ENCODE assay signal across 1 cellular context in the genomic region with DNA sequence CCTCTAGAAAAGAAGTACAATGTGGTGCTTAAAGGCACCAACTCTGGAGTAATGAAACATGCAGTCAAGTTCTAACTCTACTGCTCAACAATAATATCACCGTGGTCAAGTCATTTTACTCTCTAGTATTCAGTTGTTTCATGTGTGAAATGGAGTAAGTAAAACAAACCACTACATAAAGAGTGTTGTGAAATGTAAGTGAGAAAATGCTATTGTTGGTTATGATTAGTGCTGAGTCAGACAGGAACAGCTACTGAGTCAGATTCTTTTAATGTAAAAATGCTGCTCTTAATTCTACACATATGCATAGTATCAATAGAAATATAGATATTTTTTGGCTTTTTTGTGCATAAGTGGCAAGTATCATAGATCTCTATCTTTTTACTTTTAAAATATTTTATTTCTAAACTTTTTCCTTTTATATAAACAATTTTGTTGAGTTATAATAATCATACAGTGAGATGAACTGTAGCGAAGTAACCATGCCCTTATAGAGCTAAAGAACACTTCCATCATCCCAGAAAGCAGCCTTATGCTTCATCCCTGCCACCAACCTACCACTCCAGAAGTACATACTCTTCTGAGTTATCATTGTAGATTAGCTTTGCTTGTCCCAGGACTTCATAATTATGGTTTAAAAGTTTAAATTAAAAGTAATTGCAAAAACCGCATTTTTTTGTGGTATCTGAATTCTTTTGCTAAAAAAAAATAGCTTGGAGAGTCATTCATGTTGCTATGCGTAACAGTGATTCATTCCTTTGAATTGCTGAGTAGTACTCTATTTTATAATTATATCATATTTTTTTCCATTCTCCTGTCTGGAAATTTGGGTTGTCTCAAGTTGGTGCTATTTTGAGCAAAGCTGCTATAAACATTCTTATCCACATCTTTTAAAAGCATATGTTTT.
TF ChIP-seq lines count a peak whose summit lies in the region.

No MANE protein-coding gene starts in this region.

TF ChIP-seq in GM23338, 12 proteins besides CTCF, POLR2A, EP300 and RAD21 (continued from another document):
- TF ChIP-seq, protein P1, sequence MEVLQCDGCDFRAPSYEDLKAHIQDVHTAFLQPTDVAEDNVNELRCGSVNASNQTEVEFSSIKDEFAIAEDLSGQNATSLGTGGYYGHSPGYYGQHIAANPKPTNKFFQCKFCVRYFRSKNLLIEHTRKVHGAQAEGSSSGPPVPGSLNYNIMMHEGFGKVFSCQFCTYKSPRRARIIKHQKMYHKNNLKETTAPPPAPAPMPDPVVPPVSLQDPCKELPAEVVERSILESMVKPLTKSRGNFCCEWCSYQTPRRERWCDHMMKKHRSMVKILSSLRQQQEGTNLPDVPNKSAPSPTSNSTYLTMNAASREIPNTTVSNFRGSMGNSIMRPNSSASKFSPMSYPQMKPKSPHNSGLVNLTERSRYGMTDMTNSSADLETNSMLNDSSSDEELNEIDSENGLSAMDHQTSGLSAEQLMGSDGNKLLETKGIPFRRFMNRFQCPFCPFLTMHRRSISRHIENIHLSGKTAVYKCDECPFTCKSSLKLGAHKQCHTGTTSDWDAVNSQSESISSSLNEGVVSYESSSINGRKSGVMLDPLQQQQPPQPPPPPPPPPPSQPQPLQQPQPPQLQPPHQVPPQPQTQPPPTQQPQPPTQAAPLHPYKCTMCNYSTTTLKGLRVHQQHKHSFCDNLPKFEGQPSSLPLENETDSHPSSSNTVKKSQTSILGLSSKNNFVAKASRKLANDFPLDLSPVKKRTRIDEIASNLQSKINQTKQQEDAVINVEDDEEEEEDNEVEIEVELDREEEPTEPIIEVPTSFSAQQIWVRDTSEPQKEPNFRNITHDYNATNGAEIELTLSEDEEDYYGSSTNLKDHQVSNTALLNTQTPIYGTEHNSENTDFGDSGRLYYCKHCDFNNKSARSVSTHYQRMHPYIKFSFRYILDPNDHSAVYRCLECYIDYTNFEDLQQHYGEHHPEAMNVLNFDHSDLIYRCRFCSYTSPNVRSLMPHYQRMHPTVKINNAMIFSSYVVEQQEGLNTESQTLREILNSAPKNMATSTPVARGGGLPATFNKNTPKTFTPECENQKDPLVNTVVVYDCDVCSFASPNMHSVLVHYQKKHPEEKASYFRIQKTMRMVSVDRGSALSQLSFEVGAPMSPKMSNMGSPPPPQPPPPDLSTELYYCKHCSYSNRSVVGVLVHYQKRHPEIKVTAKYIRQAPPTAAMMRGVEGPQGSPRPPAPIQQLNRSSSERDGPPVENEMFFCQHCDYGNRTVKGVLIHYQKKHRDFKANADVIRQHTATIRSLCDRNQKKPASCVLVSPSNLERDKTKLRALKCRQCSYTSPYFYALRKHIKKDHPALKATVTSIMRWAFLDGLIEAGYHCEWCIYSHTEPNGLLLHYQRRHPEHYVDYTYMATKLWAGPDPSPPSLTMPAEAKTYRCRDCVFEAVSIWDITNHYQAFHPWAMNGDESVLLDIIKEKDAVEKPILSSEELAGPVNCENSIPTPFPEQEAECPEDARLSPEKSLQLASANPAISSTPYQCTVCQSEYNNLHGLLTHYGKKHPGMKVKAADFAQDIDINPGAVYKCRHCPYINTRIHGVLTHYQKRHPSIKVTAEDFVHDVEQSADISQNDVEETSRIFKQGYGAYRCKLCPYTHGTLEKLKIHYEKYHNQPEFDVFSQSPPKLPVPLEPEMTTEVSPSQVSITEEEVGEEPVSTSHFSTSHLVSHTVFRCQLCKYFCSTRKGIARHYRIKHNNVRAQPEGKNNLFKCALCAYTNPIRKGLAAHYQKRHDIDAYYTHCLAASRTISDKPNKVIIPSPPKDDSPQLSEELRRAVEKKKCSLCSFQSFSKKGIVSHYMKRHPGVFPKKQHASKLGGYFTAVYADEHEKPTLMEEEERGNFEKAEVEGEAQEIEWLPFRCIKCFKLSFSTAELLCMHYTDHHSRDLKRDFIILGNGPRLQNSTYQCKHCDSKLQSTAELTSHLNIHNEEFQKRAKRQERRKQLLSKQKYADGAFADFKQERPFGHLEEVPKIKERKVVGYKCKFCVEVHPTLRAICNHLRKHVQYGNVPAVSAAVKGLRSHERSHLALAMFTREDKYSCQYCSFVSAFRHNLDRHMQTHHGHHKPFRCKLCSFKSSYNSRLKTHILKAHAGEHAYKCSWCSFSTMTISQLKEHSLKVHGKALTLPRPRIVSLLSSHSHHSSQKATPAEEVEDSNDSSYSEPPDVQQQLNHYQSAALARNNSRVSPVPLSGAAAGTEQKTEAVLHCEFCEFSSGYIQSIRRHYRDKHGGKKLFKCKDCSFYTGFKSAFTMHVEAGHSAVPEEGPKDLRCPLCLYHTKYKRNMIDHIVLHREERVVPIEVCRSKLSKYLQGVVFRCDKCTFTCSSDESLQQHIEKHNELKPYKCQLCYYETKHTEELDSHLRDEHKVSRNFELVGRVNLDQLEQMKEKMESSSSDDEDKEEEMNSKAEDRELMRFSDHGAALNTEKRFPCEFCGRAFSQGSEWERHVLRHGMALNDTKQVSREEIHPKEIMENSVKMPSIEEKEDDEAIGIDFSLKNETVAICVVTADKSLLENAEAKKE (CRISPR knock-in tag; IDR thresholded peaks at IDR 0.05): no peak
- TF ChIP-seq POLR2AphosphoS5 (IDR thresholded peaks at IDR 0.05; ENCODE audit: low read depth) (no peak), EZH2phosphoT487 (IDR thresholded peaks at IDR 0.05; ENCODE audit: unreplicated experiment) (no peak), NANOG (IDR thresholded peaks at IDR 0.05; ENCODE audit: borderline replicate concordance) (no peak)
